Comparison of ENCODE assay signal across 1 cellular context in the genomic region with DNA sequence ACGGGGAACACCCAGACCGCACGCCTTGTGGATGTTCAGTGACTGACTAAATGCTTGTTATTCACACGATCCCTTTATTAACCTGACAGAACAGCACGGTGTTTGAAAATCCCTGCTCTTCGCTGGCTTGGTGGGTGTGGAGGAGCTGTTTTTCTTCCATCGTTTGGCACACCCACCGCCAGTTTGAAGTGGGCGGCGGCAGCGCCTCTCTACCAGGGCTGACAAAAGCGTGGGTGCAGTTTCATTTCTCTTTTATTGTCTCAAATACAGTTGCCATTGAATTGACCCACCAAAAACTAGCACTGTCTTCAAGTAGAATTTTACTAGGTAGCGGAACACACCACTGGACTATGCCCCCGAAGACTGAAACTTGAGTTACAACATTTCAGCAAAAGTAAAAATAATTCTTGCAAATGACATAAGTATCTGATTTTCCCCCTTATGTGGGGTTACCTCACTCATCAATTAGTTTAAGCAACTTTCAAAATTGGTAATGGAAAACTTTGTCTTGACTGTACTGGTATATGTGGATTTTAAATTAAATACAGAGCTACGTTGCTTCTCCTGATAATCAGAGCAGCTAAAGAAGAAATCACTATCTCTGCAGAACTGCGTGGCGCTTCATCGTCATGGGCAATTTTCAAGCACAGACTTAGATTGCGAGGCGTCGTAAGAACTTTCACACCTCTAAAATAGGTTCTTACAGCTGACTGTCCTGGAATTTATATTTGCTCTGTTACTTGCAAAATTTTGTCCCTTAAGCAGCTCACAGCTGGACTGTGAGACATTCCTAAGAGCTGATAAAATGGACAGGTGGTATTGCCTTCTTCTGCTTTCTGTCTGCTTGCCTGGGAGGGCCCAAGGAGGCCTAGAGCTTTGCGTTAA.
TF ChIP-seq lines count a peak whose summit lies in the region.

No MANE protein-coding gene starts in this region.

TF ChIP-seq in GM12878, 131 proteins besides CTCF, POLR2A, EP300 and RAD21 (continued from another document):
- TF ChIP-seq, protein P1, sequence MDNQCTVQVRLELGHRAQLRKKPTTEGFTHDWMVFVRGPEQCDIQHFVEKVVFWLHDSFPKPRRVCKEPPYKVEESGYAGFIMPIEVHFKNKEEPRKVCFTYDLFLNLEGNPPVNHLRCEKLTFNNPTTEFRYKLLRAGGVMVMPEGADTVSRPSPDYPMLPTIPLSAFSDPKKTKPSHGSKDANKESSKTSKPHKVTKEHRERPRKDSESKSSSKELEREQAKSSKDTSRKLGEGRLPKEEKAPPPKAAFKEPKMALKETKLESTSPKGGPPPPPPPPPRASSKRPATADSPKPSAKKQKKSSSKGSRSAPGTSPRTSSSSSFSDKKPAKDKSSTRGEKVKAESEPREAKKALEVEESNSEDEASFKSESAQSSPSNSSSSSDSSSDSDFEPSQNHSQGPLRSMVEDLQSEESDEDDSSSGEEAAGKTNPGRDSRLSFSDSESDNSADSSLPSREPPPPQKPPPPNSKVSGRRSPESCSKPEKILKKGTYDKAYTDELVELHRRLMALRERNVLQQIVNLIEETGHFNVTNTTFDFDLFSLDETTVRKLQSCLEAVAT (IDR thresholded peaks at IDR 0.05) = no peak
- TF ChIP-seq BRCA1 (IDR thresholded peaks at IDR 0.05; ENCODE audit: low read depth, low read length) = no peak
- no peak for TF ChIP-seq TBL1XR1 (IDR thresholded peaks at IDR 0.05; ENCODE audit: low read depth, low read length)
- no peak for TF ChIP-seq TARDBP (IDR thresholded peaks at IDR 0.05; ENCODE audit: borderline replicate concordance)
- no peak for TF ChIP-seq SMAD1 (IDR thresholded peaks at IDR 0.05; ENCODE audit: low read depth, partially characterized antibody)
- no peak for TF ChIP-seq ZNF207 (IDR thresholded peaks at IDR 0.05; ENCODE audit: borderline replicate concordance)
- peak; percentile 92 for TF ChIP-seq ATF7 (IDR thresholded peaks at IDR 0.05; ENCODE audit: low read depth)
- no peak for TF ChIP-seq NRF1 (conservative IDR thresholded peaks at IDR 0.05; ENCODE audit: low read depth, low read length)
- TF ChIP-seq CHD1 (IDR thresholded peaks at IDR 0.05; ENCODE audit: low read depth, low read length) = no peak
- TF ChIP-seq IRF4 (IDR thresholded peaks at IDR 0.05; ENCODE audit: low read depth, low read length) = 0 out of 2 replicates have a peak, but pooled peaks have one; percentile 29
- TF ChIP-seq, protein P2, sequence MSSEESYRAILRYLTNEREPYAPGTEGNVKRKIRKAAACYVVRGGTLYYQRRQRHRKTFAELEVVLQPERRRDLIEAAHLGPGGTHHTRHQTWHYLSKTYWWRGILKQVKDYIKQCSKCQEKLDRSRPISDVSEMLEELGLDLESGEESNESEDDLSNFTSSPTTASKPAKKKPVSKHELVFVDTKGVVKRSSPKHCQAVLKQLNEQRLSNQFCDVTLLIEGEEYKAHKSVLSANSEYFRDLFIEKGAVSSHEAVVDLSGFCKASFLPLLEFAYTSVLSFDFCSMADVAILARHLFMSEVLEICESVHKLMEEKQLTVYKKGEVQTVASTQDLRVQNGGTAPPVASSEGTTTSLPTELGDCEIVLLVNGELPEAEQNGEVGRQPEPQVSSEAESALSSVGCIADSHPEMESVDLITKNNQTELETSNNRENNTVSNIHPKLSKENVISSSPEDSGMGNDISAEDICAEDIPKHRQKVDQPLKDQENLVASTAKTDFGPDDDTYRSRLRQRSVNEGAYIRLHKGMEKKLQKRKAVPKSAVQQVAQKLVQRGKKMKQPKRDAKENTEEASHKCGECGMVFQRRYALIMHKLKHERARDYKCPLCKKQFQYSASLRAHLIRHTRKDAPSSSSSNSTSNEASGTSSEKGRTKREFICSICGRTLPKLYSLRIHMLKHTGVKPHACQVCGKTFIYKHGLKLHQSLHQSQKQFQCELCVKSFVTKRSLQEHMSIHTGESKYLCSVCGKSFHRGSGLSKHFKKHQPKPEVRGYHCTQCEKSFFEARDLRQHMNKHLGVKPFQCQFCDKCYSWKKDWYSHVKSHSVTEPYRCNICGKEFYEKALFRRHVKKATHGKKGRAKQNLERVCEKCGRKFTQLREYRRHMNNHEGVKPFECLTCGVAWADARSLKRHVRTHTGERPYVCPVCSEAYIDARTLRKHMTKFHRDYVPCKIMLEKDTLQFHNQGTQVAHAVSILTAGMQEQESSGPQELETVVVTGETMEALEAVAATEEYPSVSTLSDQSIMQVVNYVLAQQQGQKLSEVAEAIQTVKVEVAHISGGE (CRISPR knock-in tag; IDR thresholded peaks at IDR 0.05) = no peak
- TF ChIP-seq RELA (IDR thresholded peaks at IDR 0.05; ENCODE audit: borderline replicate concordance, partially characterized antibody) = no peak
- TF ChIP-seq PML (IDR thresholded peaks at IDR 0.05; ENCODE audit: low read length) = no peak
- TF ChIP-seq WRNIP1 (IDR thresholded peaks at IDR 0.05; ENCODE audit: borderline replicate concordance, low read depth, low read length) = no peak
TF ChIP-seq in GM12878: peak in this region for 15.
